Comparison of ENCODE assay signal across 11 cellular contexts in genomic region chr10:73967022-73967429, GRCh38. TPM values are rescaled to one million over a fixed set of nuclear protein-coding genes. Genes with fewer than 3 reads are reported as not detected.
DNase-seq lines count a peak whose midpoint lies in the region; ATAC-seq and TF ChIP-seq lines count a peak whose summit lies in the region.
"Had no signal": no experiment of that assay in that cellular context is flagged by ENCODE, and none has a peak within 500 bp of the region (broad histone marks: within the 10 kb centered on the region; RNA-seq: fewer than 3 reads in every experiment).

No MANE protein-coding gene starts in this region.

- peak overlapping the region; percentile 100 for H2BK120ac ChIP-seq in mesendoderm (ENCODE audit: low read depth, low read length)

- H4K5ac ChIP-seq in mesendoderm (ENCODE audit: low read length), result peak overlapping the region; percentile 52

- H3K18ac ChIP-seq in mesendoderm (ENCODE audit: low read length), result peak overlapping the region; percentile 98

- peak overlapping the region; percentile 96 for H2BK5ac ChIP-seq in mesendoderm (ENCODE audit: low read length)

- H3K27ac ChIP-seq in HUES6 (ENCODE audit: low read depth, low read length) (peak overlapping the region; percentile 98), mesendoderm (ENCODE audit: low read depth, low read length) (peak overlapping the region; percentile 97), thyroid gland (peak overlapping the region in 2 of 3 donors; percentile 70 to 92)

- H2AK5ac ChIP-seq in mesendoderm (ENCODE audit: low read length), result peak overlapping the region; percentile 85

- H3K9me3 Mint-ChIP-seq in chondrocyte (ENCODE audit: low read depth), result no peaks in the 10 kb centered on the region
- H3K9me3 Mint-ChIP-seq: memory B cell had no signal

- no peaks in the 10 kb centered on the region for H3K79me2 ChIP-seq in mesendoderm (ENCODE audit: control insufficient read depth, insufficient read depth, low read length)

- H3K4me2 ChIP-seq in mesendoderm (ENCODE audit: low read length), result no peak overlapping the region

- TF ChIP-seq CTCF in chondrocyte (IDR thresholded peaks at IDR 0.05) (no peak), thyroid gland (IDR thresholded peaks at IDR 0.05) (no peak)

- no peak overlapping the region for H3K4me3 Mint-ChIP-seq in chondrocyte (ENCODE audit: unreplicated experiment)
- H3K4me3 Mint-ChIP-seq: memory B cell had no signal

- TF ChIP-seq POLR2A in thyroid gland (IDR thresholded peaks at IDR 0.05), result no peak

- no peak for ATAC-seq in HG03521 (IDR thresholded peaks at IDR 0.05; ENCODE audit: unreplicated experiment)

- H3K56ac ChIP-seq in mesendoderm (ENCODE audit: low read length), result peak overlapping the region; percentile 83

- no peaks in the 10 kb centered on the region for H3K36me3 ChIP-seq in HUES6 (ENCODE audit: control insufficient read depth, insufficient read depth, low read length)
- H3K36me3 ChIP-seq in mesendoderm (ENCODE audit: control insufficient read depth, insufficient read depth, low read length), result no peaks in the 10 kb centered on the region
- H3K36me3 ChIP-seq in thyroid gland, result no peaks in the 10 kb centered on the region

- H3K23ac ChIP-seq in mesendoderm (ENCODE audit: low read length), result no peak overlapping the region

- no peaks in the 10 kb centered on the region for H3K36me3 Mint-ChIP-seq in chondrocyte (ENCODE audit: low read depth)
- H3K36me3 Mint-ChIP-seq: memory B cell had no signal

- H3K9ac ChIP-seq in HUES6 (ENCODE audit: low read length), result peak overlapping the region; percentile 98
- H3K9ac ChIP-seq in mesendoderm (ENCODE audit: low read length), result peak overlapping the region; percentile 18

- H3K79me1 ChIP-seq in mesendoderm (ENCODE audit: low read length), result no peaks in the 10 kb centered on the region

- intact Hi-C loops in thyroid gland (cut with DNase I), result no loop called here

- H3K4me3 ChIP-seq in HUES6 (ENCODE audit: low read depth, low read length), result no peak overlapping the region; the same call in 1 of the 2 replicates
- H3K4me3 ChIP-seq in mesendoderm (ENCODE audit: low read length), result no peak overlapping the region
- H3K4me3 ChIP-seq in thyroid gland (replicated peaks in 1 of 3), result no peak overlapping the region

- H2BK15ac ChIP-seq in mesendoderm (replicated peaks; ENCODE audit: low read depth), result peak overlapping the region; percentile 99

- peaks cover 43% of the 10 kb centered on the region for H3K4me1 Mint-ChIP-seq in chondrocyte (ENCODE audit: low read depth)
- H3K4me1 Mint-ChIP-seq: memory B cell had no signal

- H4K8ac ChIP-seq in mesendoderm (ENCODE audit: low read depth, low read length), result no peak overlapping the region

- H3K9me3 ChIP-seq in HUES6 (ENCODE audit: control insufficient read depth, insufficient read depth, low read depth, low read length), result no peaks in the 10 kb centered on the region
- no peaks in the 10 kb centered on the region for H3K9me3 ChIP-seq in thyroid gland

- H3K4ac ChIP-seq in mesendoderm (ENCODE audit: low read depth, low read length), result peak overlapping the region; percentile 90

- WGBS in mesendoderm (ENCODE audit: extremely low coverage, insufficient coverage, low lambda C conversion rate), result no CpG with 5 or more reads among the region's 4 CpGs
- WGBS in thyroid gland, 2 donors, result 87 to 94% methylated on average over 4 of the region's 4 CpGs

- H3K27ac Mint-ChIP-seq in chondrocyte (ENCODE audit: unreplicated experiment), result peak overlapping the region; percentile 88
- H3K27ac Mint-ChIP-seq: memory B cell had no signal

- H3K4me1 ChIP-seq in HUES6 (ENCODE audit: control insufficient read depth, insufficient read depth, low read length), result peaks cover 51% of the 10 kb centered on the region
- peaks cover 14% of the 10 kb centered on the region for H3K4me1 ChIP-seq in mesendoderm (ENCODE audit: control insufficient read depth, low read depth, low read length)
- peaks cover 18 to 31% of the 10 kb centered on the region in 2 donors for H3K4me1 ChIP-seq in thyroid gland

- no peaks in the 10 kb centered on the region for H3K27me3 Mint-ChIP-seq in chondrocyte (ENCODE audit: low read depth)
- H3K27me3 Mint-ChIP-seq: memory B cell had no signal

- H3K27me3 ChIP-seq in HUES6 (ENCODE audit: control insufficient read depth, insufficient read depth, low read length) (no peaks in the 10 kb centered on the region), mesendoderm (ENCODE audit: insufficient read depth, low read length, poor library complexity) (no peaks in the 10 kb centered on the region), thyroid gland (no peaks in the 10 kb centered on the region)

- DNase-seq in chondrocyte (ENCODE audit: low spot score), result no peak
- peak; percentile 83 for DNase-seq in mesendoderm
- DNase-seq in thyroid gland, result no peak
- no peak for DNase-seq in DMS 273 treated with DMSO at 0.1 percent for 48 hours (lab: John Stamatoyannopoulos, UW)
- DNase-seq in dermis blood vessel endothelial cell, result no peak
- DNase-seq: NCI-H1436 treated with DMSO at 0.1 percent for 48 hours; NK-92 treated with Interleukin-12 subunit alpha and Interleukin-12 subunit beta, amount 100 ng/mL, for 24 hours; stimulated activated CD4-positive, alpha-beta T cell treated with anti-CD3 and anti-CD28 coated beads, Interleukin-12 subunit alpha, Interleukin-12 subunit beta, amount 100 ng/mL, for 4 hours had no signal

RNA-seq across cellular contexts. Expression of gene VCL, which starts 30.9 kb away (rescaled TPM):
- total RNA-seq in chondrocyte (429 to 498 TPM (median 485 TPM) in 3 replicates), thyroid gland (100 to 1,000 TPM in 3 of 4 donors, 10 to 100 TPM in 1; 71.9 to 151 (median 112) TPM), dermis blood vessel endothelial cell (107 and 163 TPM in 2 replicates)
- polyA plus RNA-seq in mesendoderm (2013, experiment 1 of 2), result 212 TPM
- polyA plus RNA-seq in mesendoderm (2013, experiment 2 of 2), result 218 TPM

RNA-seq across cellular contexts. Expression of gene PLAU, which starts 56.1 kb away (rescaled TPM):
- total RNA-seq in chondrocyte (54.2 to 84.9 TPM (median 54.8 TPM) in 3 replicates), thyroid gland (10 to 100 TPM in 1 of 4 donors, 1 to 10 TPM in 3; 3.8 to 13.3 (median 7.3) TPM), dermis blood vessel endothelial cell (13.4 and 13.8 TPM in 2 replicates)
- polyA plus RNA-seq in mesendoderm (2013, experiment 1 of 2), result 15.7 TPM
- polyA plus RNA-seq in mesendoderm (2013, experiment 2 of 2), result 15.6 TPM
